24 cellular contexts compared by ENCODE assay signal in the genomic region with DNA sequence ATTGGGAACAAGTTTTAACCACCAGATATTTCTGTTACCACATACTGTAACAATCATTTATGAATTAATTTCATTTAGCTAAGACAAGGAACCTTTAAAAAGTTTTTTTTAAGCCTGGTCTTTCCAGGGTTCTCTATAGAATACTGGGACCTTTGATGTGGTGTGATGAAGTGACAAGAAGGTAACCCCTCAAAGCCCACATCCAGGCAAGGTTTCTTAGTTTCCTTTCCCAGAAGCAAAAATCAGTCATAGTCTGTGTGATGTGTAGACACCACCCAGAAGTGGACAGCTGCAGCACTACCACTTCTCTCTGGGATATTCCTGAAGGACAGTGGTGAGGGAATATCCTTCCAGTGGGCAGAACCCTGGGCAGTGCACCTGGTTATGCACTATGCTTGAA.
DNase-seq lines count a peak whose midpoint lies in the region; ATAC-seq and TF ChIP-seq lines count a peak whose summit lies in the region.
"Had no signal": no experiment of that assay in that cellular context is flagged by ENCODE, and none has a peak within 500 bp of the region (broad histone marks: within the 10 kb centered on the region; RNA-seq: fewer than 3 reads in every experiment).

No MANE protein-coding gene starts in this region.

- no peaks in the 10 kb centered on the region for H3K27me3 Mint-ChIP-seq in activated naive CD4-positive, alpha-beta T cell treated with anti-CD3 and anti-CD28 coated beads, Interleukin-2, amount 10 ng/mL, durations not matched to agents 7 days and 5 days
- no peaks in the 10 kb centered on the region for H3K27me3 Mint-ChIP-seq in stimulated activated naive CD8-positive, alpha-beta T cell treated with anti-CD3 and anti-CD28 coated beads, Interleukin-15, amount 100 ng/mL, for 72 hours
- H3K27me3 Mint-ChIP-seq: activated B cell treated with CpG ODN at 0.5 μM for 24 hours; CD4-positive, alpha-beta memory T cell had no signal

- intact Hi-C loops in thyroid gland (cut with DNase I) = no loop called here

- no peak overlapping the region for H3K27ac ChIP-seq in thyroid gland
- H3K27ac ChIP-seq: esophagus muscularis mucosa, sigmoid colon had no signal

- H3K27me3 ChIP-seq in thyroid gland = no peaks in the 10 kb centered on the region
- H3K27me3 ChIP-seq: esophagus muscularis mucosa, MG63, sigmoid colon had no signal

- ATAC-seq in HG02798 (IDR thresholded peaks at IDR 0.05; ENCODE audit: poor library complexity, unreplicated experiment) (peak; percentile 81), GM21529 (IDR thresholded peaks at IDR 0.05; ENCODE audit: unreplicated experiment) (no peak)
- peak; percentile 100 for ATAC-seq in stimulated activated naive CD8-positive, alpha-beta T cell treated with anti-CD3 and anti-CD28 coated beads, Interleukin-15, amount 100 ng/mL, for 72 hours

- peaks cover 2% of the 10 kb centered on the region for H3K9me3 Mint-ChIP-seq in activated naive CD4-positive, alpha-beta T cell treated with anti-CD3 and anti-CD28 coated beads, Interleukin-2, amount 10 ng/mL, durations not matched to agents 7 days and 5 days
- H3K9me3 Mint-ChIP-seq in stimulated activated naive CD8-positive, alpha-beta T cell treated with anti-CD3 and anti-CD28 coated beads, Interleukin-15, amount 100 ng/mL, for 72 hours = peaks cover 0 to 4% of the 10 kb centered on the region in 2 donors

- CTCF ChIA-PET in activated naive CD4-positive, alpha-beta T cell treated with anti-CD3 and anti-CD28 coated beads, Interleukin-2, amount 10 ng/mL, durations not matched to agents 7 days and 5 days (lab: Charles Lee) = interaction anchor here (0.7 kb wide), 1 partner anchor 502 kb away, joined by 4 read pairs; no protein-coding TSS in a partner anchor

- H3K27ac Mint-ChIP-seq in activated naive CD4-positive, alpha-beta T cell treated with anti-CD3 and anti-CD28 coated beads, Interleukin-2, amount 10 ng/mL, durations not matched to agents 7 days and 5 days = no peak overlapping the region
- no peak overlapping the region for H3K27ac Mint-ChIP-seq in stimulated activated naive CD8-positive, alpha-beta T cell treated with anti-CD3 and anti-CD28 coated beads, Interleukin-15, amount 100 ng/mL, for 72 hours
- H3K27ac Mint-ChIP-seq: activated B cell treated with CpG ODN at 0.5 μM for 24 hours had no signal

- no peak overlapping the region for H3K4me3 Mint-ChIP-seq in activated naive CD4-positive, alpha-beta T cell treated with anti-CD3 and anti-CD28 coated beads, Interleukin-2, amount 10 ng/mL, durations not matched to agents 7 days and 5 days
- H3K4me3 Mint-ChIP-seq in stimulated activated naive CD8-positive, alpha-beta T cell treated with anti-CD3 and anti-CD28 coated beads, Interleukin-15, amount 100 ng/mL, for 72 hours = peak overlapping the region; percentile 3 to 38
- H3K4me3 Mint-ChIP-seq: activated B cell treated with CpG ODN at 0.5 μM for 24 hours; CD4-positive, alpha-beta memory T cell had no signal

- peaks cover 52% of the 10 kb centered on the region for H3K36me3 Mint-ChIP-seq in activated naive CD4-positive, alpha-beta T cell treated with anti-CD3 and anti-CD28 coated beads, Interleukin-2, amount 10 ng/mL, durations not matched to agents 7 days and 5 days

- peaks cover 18% of the 10 kb centered on the region for H3K4me1 Mint-ChIP-seq in activated naive CD4-positive, alpha-beta T cell treated with anti-CD3 and anti-CD28 coated beads, Interleukin-2, amount 10 ng/mL, durations not matched to agents 7 days and 5 days
- H3K4me1 Mint-ChIP-seq in stimulated activated naive CD8-positive, alpha-beta T cell treated with anti-CD3 and anti-CD28 coated beads, Interleukin-15, amount 100 ng/mL, for 72 hours = peaks cover 21% of the 10 kb centered on the region
- H3K4me1 Mint-ChIP-seq: activated B cell treated with CpG ODN at 0.5 μM for 24 hours had no signal

- DNase-seq in activated naive CD4-positive, alpha-beta T cell treated with anti-CD3 and anti-CD28 coated beads, Interleukin-2, amount 10 ng/mL, durations not matched to agents 7 days and 5 days = peak; percentile 39
- no peak for DNase-seq in activated naive CD4-positive, alpha-beta T cell treated with Interleukin-2 at 50 U/mL for 16 hours
- peak; percentile 16 for DNase-seq in NCI-H69 (lab: John Stamatoyannopoulos, UW)
- peak; percentile 22 to 53 for DNase-seq in stimulated activated naive CD8-positive, alpha-beta T cell treated with anti-CD3 and anti-CD28 coated beads, Interleukin-15, amount 100 ng/mL, for 72 hours
- DNase-seq in iPS-NIHi7 (ENCODE audit: extremely low spot score) = no peak
- no peak for DNase-seq in thyroid gland
- DNase-seq: activated B cell treated with CpG ODN at 0.5 μM for 24 hours; activated T-cell treated with anti-CD3 and anti-CD28 coated beads for 4 hours; amygdala; caudate nucleus; DMS79; effector CD4-positive, alpha-beta T cell; GOT3; MG63; NCI-H187; NCI-H510A; occipital lobe; SHP77; sigmoid colon; stimulated activated CD4-positive, alpha-beta T cell treated with anti-CD3 and anti-CD28 coated beads, Interleukin-1b, Interleukin-23, amount 100 ng/mL, for 48 hours had no signal

- H3K4me1 ChIP-seq in thyroid gland = no peaks in the 10 kb centered on the region
- H3K4me1 ChIP-seq: sigmoid colon had no signal

- H3K9me3 ChIP-seq in thyroid gland = no peaks in the 10 kb centered on the region
- H3K9me3 ChIP-seq: esophagus muscularis mucosa, sigmoid colon had no signal

- H3K36me3 ChIP-seq in thyroid gland = peaks cover 0 to 6% of the 10 kb centered on the region in 2 donors

- no peak for TF ChIP-seq CTCF in thyroid gland (IDR thresholded peaks at IDR 0.05)

- no peak for TF ChIP-seq POLR2A in thyroid gland (IDR thresholded peaks at IDR 0.05)

- no peak overlapping the region for H3K4me3 ChIP-seq in thyroid gland (replicated peaks in 1 of 3)
- H3K4me3 ChIP-seq: esophagus muscularis mucosa, MG63, sigmoid colon had no signal

Comparison
In these comparisons a context has a peak if more than half of its experiments do, and no peak if none do; other contexts are left out.
1. DNase-seq: peak in activated naive CD4-positive, alpha-beta T cell treated with anti-CD3 and anti-CD28 coated beads, Interleukin-2, amount 10 ng/mL, durations not matched to agents 7 days and 5 days (single experiment), NCI-H69 (single experiment) and stimulated activated naive CD8-positive, alpha-beta T cell treated with anti-CD3 and anti-CD28 coated beads, Interleukin-15, amount 100 ng/mL, for 72 hours (2 of 2); none in activated naive CD4-positive, alpha-beta T cell treated with Interleukin-2 at 50 U/mL for 16 hours (single experiment), iPS-NIHi7 (single experiment) and thyroid gland (0 of 2).